8 cellular contexts compared by ENCODE assay signal in the genomic region with DNA sequence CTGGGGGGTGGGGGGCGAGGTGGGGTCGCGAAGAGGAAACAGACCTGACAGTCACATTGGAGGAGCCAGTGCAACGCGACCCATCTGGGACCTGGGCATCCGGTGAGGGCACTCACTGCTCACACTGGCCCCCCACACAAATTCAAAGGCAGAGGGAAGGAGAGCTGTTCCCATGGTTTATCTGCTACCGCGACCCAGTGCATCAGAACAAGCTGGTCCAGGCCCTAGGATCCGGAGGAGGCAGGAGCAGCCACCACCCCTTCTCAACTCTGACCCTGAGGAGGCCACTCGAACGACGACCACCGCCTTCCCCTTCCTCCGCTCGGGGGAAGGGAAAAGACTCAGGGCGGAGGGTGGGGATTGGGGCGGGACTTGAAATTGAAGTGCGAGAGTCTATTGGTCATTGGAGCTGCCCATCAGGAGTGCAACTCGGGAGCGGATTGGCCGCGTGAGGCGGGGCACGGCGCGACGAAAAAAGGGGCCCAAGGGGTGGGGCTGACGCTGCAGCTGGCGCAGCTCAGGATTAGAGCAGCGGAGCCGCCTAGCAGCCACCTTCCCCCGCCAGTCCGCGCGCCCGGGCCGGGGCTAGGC. TPM values are rescaled to one million over a fixed set of nuclear protein-coding genes. Genes with fewer than 3 reads are reported as not detected.
DNase-seq lines count a peak whose midpoint lies in the region; ATAC-seq and TF ChIP-seq lines count a peak whose summit lies in the region.

A gene (plus strand): TSS at position 526 of the 591 bp plus-strand sequence. CDS start 155 bp downstream, outside the sequence.

- H3K4me1 ChIP-seq in duodenal mucosa (ENCODE audit: control insufficient read depth in 1 of 2, insufficient read depth in 2 of 2, low read length in 2 of 2) (peaks cover 0 to 9% of the 10 kb centered on the region in 2 donors), right lobe of liver (no peaks in the 10 kb centered on the region)

- peak; percentile 96 for ATAC-seq in GM18909 (IDR thresholded peaks at IDR 0.05; ENCODE audit: poor library complexity, unreplicated experiment)
- ATAC-seq in HG03139 (IDR thresholded peaks at IDR 0.05; ENCODE audit: unreplicated experiment), result peak; percentile 96
- ATAC-seq in right lobe of liver, result peak; percentile 65 to 81 (median 68)

- H3K27me3 ChIP-seq in duodenal mucosa (ENCODE audit: control insufficient read depth in 1 of 2, insufficient read depth in 2 of 2, low read length in 2 of 2) (peaks cover 51 to 59% of the 10 kb centered on the region in 2 donors), right lobe of liver (peaks cover 0 to 16% of the 10 kb centered on the region in 2 donors)

- no peak within 1 kb of the TSS for H3K9ac ChIP-seq in duodenal mucosa (ENCODE audit: low read depth in 1 of 2, low read length in 2 of 2)

- DNase-seq in AG10803 (ENCODE audit: low read depth) (peak; percentile 61), NCI-H2227 (lab: John Stamatoyannopoulos, UW; ENCODE audit: unreplicated experiment) (peak; percentile 98), right lobe of liver (peak in 2 of 3 donors; percentile 53 to 58)
- DNase-seq in activated CD4-positive, alpha-beta T cell treated with anti-CD3 and anti-CD28 coated beads, Interleukin-2, amount 50 U/mL, for 1 hour, result peak; percentile 45
- peak; percentile 26 to 83 (median 58) for DNase-seq in stimulated activated CD4-positive, alpha-beta T cell treated with anti-CD3 and anti-CD28 coated beads, TNF-alpha, amount 100 ng/mL, for 24 hours (ENCODE audit: low read depth in 3 of 3)

- H3K9me3 ChIP-seq in duodenal mucosa (ENCODE audit: control insufficient read depth in 1 of 2, low read length in 2 of 2) (no peaks in the 10 kb centered on the region), right lobe of liver (no peaks in the 10 kb centered on the region)

- peak within 1 kb of the TSS; percentile 36 for H3K4me3 ChIP-seq in AG10803 (ENCODE audit: low read length)
- H3K4me3 ChIP-seq in duodenal mucosa (ENCODE audit: low read depth in 1 of 2, low read length in 2 of 2), result peak within 1 kb of the TSS; percentile 35 to 61
- H3K4me3 ChIP-seq in right lobe of liver, result no peak within 1 kb of the TSS

- TF ChIP-seq CTCF in AG10803 (conservative IDR thresholded peaks at IDR 0.05; ENCODE audit: low read length) (no peak), right lobe of liver (IDR thresholded peaks at IDR 0.05) (no peak)

- H3K36me3 ChIP-seq in duodenal mucosa (ENCODE audit: control insufficient read depth in 1 of 2, insufficient read depth in 2 of 2, low read length in 2 of 2) (no peaks in the 10 kb centered on the region), right lobe of liver (no peaks in the 10 kb centered on the region)

- WGBS in right lobe of liver (ENCODE audit: insufficient coverage, low coverage, low lambda C conversion rate, missing lambda C conversion rate), result 8% methylated on average over 15 of the region's 37 CpGs

- intact Hi-C loops in right lobe of liver (cut with DNase I), result no loop called here

- no peak for TF ChIP-seq POLR2A in right lobe of liver (IDR thresholded peaks at IDR 0.05)

- H3K27ac ChIP-seq in duodenal mucosa (ENCODE audit: low read depth, low read length) (no peak within 1 kb of the TSS), right lobe of liver (no peak within 1 kb of the TSS)

RNA-seq across cellular contexts. Expression of the gene that starts here (rescaled TPM):
- not detected for total RNA-seq in right lobe of liver

Comparison
In these comparisons a context has a peak if more than half of its experiments do, and no peak if none do; other contexts are left out.
1. Peak in DNase-seq and ATAC-seq in right lobe of liver; RNA of the gene not detected or under 1 TPM.
2. DNase-seq: peak in every context shown above with its lines; median percentile 98 in NCI-H2227; 61 in AG10803; 58 in stimulated activated CD4-positive, alpha-beta T cell treated with anti-CD3 and anti-CD28 coated beads, TNF-alpha, amount 100 ng/mL, for 24 hours; 56 in right lobe of liver; 45 in activated CD4-positive, alpha-beta T cell treated with anti-CD3 and anti-CD28 coated beads, Interleukin-2, amount 50 U/mL, for 1 hour.
3. H3K4me3 ChIP-seq: peak in AG10803 (single experiment) and duodenal mucosa (2 of 2); none in right lobe of liver (0 of 3).
4. Peak in every context shown above with its lines, with median percentiles within 50 percentile points of each other: ATAC-seq.